16 cellular contexts compared by ENCODE assay signal in genomic region chr13:73958657-73959397, GRCh38.
"Had no signal": no experiment of that assay in that cellular context is flagged by ENCODE, and none has a peak within 500 bp of the region (broad histone marks: within the 10 kb centered on the region; RNA-seq: fewer than 3 reads in every experiment).

No MANE protein-coding gene starts in this region.

- ATAC-seq: activated naive CD4-positive, alpha-beta T cell treated with anti-CD3 and anti-CD28 coated beads, Interleukin-2, amount 50 U/mL, for 72 hours; activated T-helper 17 cell treated with anti-CD3 and anti-CD28 coated beads, Interleukin-2, amount 50 U/mL, for 72 hours; left ventricle myocardium superior had no signal

- H3K27ac ChIP-seq: heart left ventricle, stomach, thoracic aorta had no signal

- H3K4me3 ChIP-seq: heart left ventricle, stomach, thoracic aorta had no signal

- H3K4me1 Mint-ChIP-seq: nephron progenitor cell had no signal

- DNase-seq: activated B cell treated with CpG ODN at 0.5 μM for 24 hours; activated CD4-positive, alpha-beta T cell treated with anti-CD3 and anti-CD28 coated beads, Interleukin-2, amount 10 ng/mL, durations not matched to agents 7 days and 5 days; activated CD8-positive, alpha-beta memory T cell treated with anti-CD3 and anti-CD28 coated beads for 24 hours; activated T-cell treated with anti-CD3 and anti-CD28 coated beads for 4 hours; anterior cingulate cortex; heart left ventricle; left ventricle myocardium superior; mesendoderm; nephron progenitor cell; stimulated activated CD4-positive, alpha-beta T cell treated with anti-CD3 and anti-CD28 coated beads, Interleukin-4, amount 100 ng/mL, for 1 hour; stimulated activated CD8-positive, alpha-beta memory T cell treated with anti-CD3 and anti-CD28 coated beads, Interleukin-4, amount 100 ng/mL, for 48 hours; stomach had no signal

- H3K27me3 ChIP-seq: heart left ventricle, stomach had no signal

- H3K27me3 Mint-ChIP-seq: activated B cell treated with CpG ODN at 0.5 μM for 24 hours; activated CD4-positive, alpha-beta T cell treated with anti-CD3 and anti-CD28 coated beads, Interleukin-2, amount 10 ng/mL, durations not matched to agents 7 days and 5 days; activated T-helper 17 cell treated with anti-CD3 and anti-CD28 coated beads, Interleukin-2, amount 50 U/mL, for 72 hours had no signal

- H3K27ac Mint-ChIP-seq: activated B cell treated with CpG ODN at 0.5 μM for 24 hours; activated CD4-positive, alpha-beta T cell treated with anti-CD3 and anti-CD28 coated beads, Interleukin-2, amount 10 ng/mL, durations not matched to agents 7 days and 5 days; activated naive CD4-positive, alpha-beta T cell treated with anti-CD3 and anti-CD28 coated beads, Interleukin-2, amount 50 U/mL, for 72 hours; activated T-helper 17 cell treated with anti-CD3 and anti-CD28 coated beads, Interleukin-2, amount 50 U/mL, for 72 hours; nephron progenitor cell; T-helper 1 cell treated with Interleukin-12 subunit alpha and Interleukin-12 subunit beta and Interleukin-4 antibody, amounts not matched to agents 30 μg/mL and 1 μg/mL, for 36 hours had no signal

- H3K4me3 Mint-ChIP-seq: activated B cell treated with CpG ODN at 0.5 μM for 24 hours; activated CD4-positive, alpha-beta T cell treated with anti-CD3 and anti-CD28 coated beads, Interleukin-2, amount 10 ng/mL, durations not matched to agents 7 days and 5 days; activated T-helper 17 cell treated with anti-CD3 and anti-CD28 coated beads, Interleukin-2, amount 50 U/mL, for 72 hours; nephron progenitor cell; T-helper 1 cell treated with Interleukin-12 subunit alpha and Interleukin-12 subunit beta and Interleukin-4 antibody, amounts not matched to agents 30 μg/mL and 1 μg/mL, for 36 hours had no signal

- H3K36me3 ChIP-seq: heart left ventricle, stomach, thoracic aorta had no signal

- H3K9me3 Mint-ChIP-seq: activated naive CD4-positive, alpha-beta T cell treated with anti-CD3 and anti-CD28 coated beads, Interleukin-2, amount 50 U/mL, for 72 hours had no signal

- H3K9me3 ChIP-seq: heart left ventricle, stomach, thoracic aorta had no signal
